ENCODE assay signal across 7 cellular contexts in genomic region chr9:133791735-133792649, GRCh38.
"Had no signal": no experiment of that assay in that cellular context is flagged by ENCODE, and none has a peak within 500 bp of the region (broad histone marks: within the 10 kb centered on the region; RNA-seq: fewer than 3 reads in every experiment).

No MANE protein-coding gene starts in this region.

- H3K36me3 Mint-ChIP-seq: natural killer cell had no signal

- H3K36me3 ChIP-seq: breast epithelium, left ventricle myocardium inferior had no signal

- H3K27ac Mint-ChIP-seq: activated CD4-positive, alpha-beta T cell treated with anti-CD3 and anti-CD28 coated beads, Interleukin-2, amount 10 ng/mL, durations not matched to agents 7 days and 5 days; natural killer cell; T-helper 2 cell treated with Interferon-gamma antibody and Interleukin-4, amounts not matched to agents 5 μg/mL and 100 μg/mL, for 36 hours had no signal

- H3K27me3 ChIP-seq: breast epithelium, dorsolateral prefrontal cortex, tibial nerve had no signal

- H3K4me3 Mint-ChIP-seq: activated CD4-positive, alpha-beta T cell treated with anti-CD3 and anti-CD28 coated beads, Interleukin-2, amount 10 ng/mL, durations not matched to agents 7 days and 5 days; natural killer cell; T-helper 2 cell treated with Interferon-gamma antibody and Interleukin-4, amounts not matched to agents 5 μg/mL and 100 μg/mL, for 36 hours had no signal

- H3K4me3 ChIP-seq: breast epithelium, left ventricle myocardium inferior, tibial nerve had no signal

- H3K9me3 ChIP-seq: breast epithelium, left ventricle myocardium inferior, tibial nerve had no signal

- H3K27ac ChIP-seq: breast epithelium, dorsolateral prefrontal cortex, left ventricle myocardium inferior, tibial nerve had no signal

- H3K4me1 ChIP-seq: breast epithelium had no signal

- H3K27me3 Mint-ChIP-seq: activated CD4-positive, alpha-beta T cell treated with anti-CD3 and anti-CD28 coated beads, Interleukin-2, amount 10 ng/mL, durations not matched to agents 7 days and 5 days had no signal

- H3K9me3 Mint-ChIP-seq: activated CD4-positive, alpha-beta T cell treated with anti-CD3 and anti-CD28 coated beads, Interleukin-2, amount 10 ng/mL, durations not matched to agents 7 days and 5 days; natural killer cell; T-helper 2 cell treated with Interferon-gamma antibody and Interleukin-4, amounts not matched to agents 5 μg/mL and 100 μg/mL, for 36 hours had no signal
